ENCODE assay signal across 9 cellular contexts in genomic region chr1:202959276-202959620, GRCh38. TPM values are rescaled to one million over a fixed set of nuclear protein-coding genes. Genes with fewer than 3 reads are reported as not detected.
DNase-seq lines count a peak whose midpoint lies in the region; ATAC-seq and TF ChIP-seq lines count a peak whose summit lies in the region.
"Had no signal": no experiment of that assay in that cellular context is flagged by ENCODE, and none has a peak within 500 bp of the region (broad histone marks: within the 10 kb centered on the region; RNA-seq: fewer than 3 reads in every experiment).

No MANE protein-coding gene starts in this region.

- H3K9me3 Mint-ChIP-seq in GM23338 (no peaks in the 10 kb centered on the region), brain (no peaks in the 10 kb centered on the region), osteocyte (ENCODE audit: unreplicated experiment) (no peaks in the 10 kb centered on the region)

- peaks cover 4% of the 10 kb centered on the region; the same call in 2 of the 3 replicates for H3K36me3 Mint-ChIP-seq in GM23338 (ENCODE audit: low read depth)
- peaks cover 13% of the 10 kb centered on the region for H3K36me3 Mint-ChIP-seq in brain
- H3K36me3 Mint-ChIP-seq in osteocyte (ENCODE audit: unreplicated experiment): peaks cover 2% of the 10 kb centered on the region

- no peak overlapping the region for H3K27ac ChIP-seq in GM23338 (ENCODE audit: low read depth)

- no peaks in the 10 kb centered on the region for H3K9me2 ChIP-seq in GM23338 (ENCODE audit: insufficient read depth)

- no peaks in the 10 kb centered on the region for H3F3A ChIP-seq in GM23338 (replicated peaks; ENCODE audit: low read depth)

- DNase-seq in GM23338 (ENCODE audit: low spot score) (no peak), NCI-H1436 treated with DMSO at 0.1 percent for 48 hours (lab: John Stamatoyannopoulos, UW) (peak; percentile 20), osteocyte (ENCODE audit: extremely low spot score, unreplicated experiment) (no peak), AML-193 (lab: John Stamatoyannopoulos, UW) (no peak)
- DNase-seq: kidney; stimulated activated CD4-positive, alpha-beta T cell treated with anti-CD3 and anti-CD28 coated beads, Interleukin-4, amount 100 ng/mL, for 4 hours had no signal

- no peak for ATAC-seq in GM23338
- ATAC-seq in GM19351 (IDR thresholded peaks at IDR 0.05; ENCODE audit: unreplicated experiment): no peak
- ATAC-seq in HG02623 (IDR thresholded peaks at IDR 0.05; ENCODE audit: unreplicated experiment): no peak

- H3K27me3 ChIP-seq in GM23338 (ENCODE audit: insufficient read depth): no peaks in the 10 kb centered on the region

- H3K4me1 Mint-ChIP-seq in GM23338 (peaks cover 13% of the 10 kb centered on the region), brain (peaks cover 50% of the 10 kb centered on the region), osteocyte (ENCODE audit: unreplicated experiment) (peaks cover 22% of the 10 kb centered on the region)

- H3K4me3 ChIP-seq in GM23338: no peak overlapping the region

- TF ChIP-seq CTCF in GM23338 (conservative IDR thresholded peaks at IDR 0.05; ENCODE audit: low read depth in 2 of 2): no peak
- no peak for TF ChIP-seq CTCF in brain (conservative IDR thresholded peaks at IDR 0.05)
- TF ChIP-seq CTCF in osteocyte (IDR thresholded peaks at IDR 0.05): no peak

- H3K27me3 Mint-ChIP-seq in GM23338 (ENCODE audit: insufficient read depth, low read depth, poor library complexity) (peaks cover 7% of the 10 kb centered on the region), brain (no peaks in the 10 kb centered on the region), osteocyte (ENCODE audit: unreplicated experiment) (no peaks in the 10 kb centered on the region)

- H3K4me3 Mint-ChIP-seq in GM23338 (no peak overlapping the region), brain (peak overlapping the region; percentile 88 to 96 (median 93)), osteocyte (ENCODE audit: unreplicated experiment) (peak overlapping the region; percentile 84)

- H3K4me2 ChIP-seq in GM23338: peak overlapping the region; percentile 87

- H3K27ac Mint-ChIP-seq in GM23338 (no peak overlapping the region), brain (peak overlapping the region in 1 of 5 experiments; percentile 87), osteocyte (ENCODE audit: unreplicated experiment) (no peak overlapping the region)

- H3K4me1 ChIP-seq in GM23338 (ENCODE audit: insufficient read depth): peaks cover 5% of the 10 kb centered on the region; the same call in 1 of the 2 replicates

- H3K79me2 ChIP-seq in GM23338 (replicated peaks; ENCODE audit: insufficient read depth): peaks cover 36% of the 10 kb centered on the region

- no peak overlapping the region for H2AFZ ChIP-seq in GM23338

- peaks cover 33% of the 10 kb centered on the region for H4K20me1 ChIP-seq in GM23338 (replicated peaks; ENCODE audit: insufficient read depth)

- H3K36me3 ChIP-seq in GM23338 (ENCODE audit: insufficient read depth): peaks cover 5% of the 10 kb centered on the region; the same call in 1 of the 2 replicates

TF ChIP-seq in GM23338, 12 proteins besides CTCF, POLR2A, EP300 and RAD21 (continues in another document):
- TF ChIP-seq ETS1 (IDR thresholded peaks at IDR 0.05) (no peak), ZNF331 (CRISPR knock-in tag; IDR thresholded peaks at IDR 0.05; ENCODE audit: low read depth) (no peak), NANOG (IDR thresholded peaks at IDR 0.05; ENCODE audit: borderline replicate concordance) (no peak), POLR2AphosphoS5 (IDR thresholded peaks at IDR 0.05; ENCODE audit: low read depth) (no peak), STAT1 (IDR thresholded peaks at IDR 0.05; ENCODE audit: unreplicated experiment) (no peak), REST (IDR thresholded peaks at IDR 0.05; ENCODE audit: unreplicated experiment) (no peak)

RNA-seq across cellular contexts. Expression of gene ADIPOR1, which starts 1.1 kb away (rescaled TPM):
- total RNA-seq in GM23338 (2014; rRNA removed; shearing (Covaris generic)): 59.1 and 61.2 TPM in 2 replicates
- 45.3 and 47.2 TPM in 2 replicates for polyA plus RNA-seq in GM23338 (2016; fragmentation: Nextera tagmentation; extraction: Ambion mirVana)
- polyA plus RNA-seq in brain (ENCODE audit: insufficient read depth, low read depth, low replicate concordance): 139 TPM
- 72.3 and 77.0 TPM in 2 replicates for total RNA-seq in osteocyte

RNA-seq across cellular contexts. Expression of gene CYB5R1, which starts 7.8 kb away (rescaled TPM):
- total RNA-seq in GM23338 (2014; rRNA removed; shearing (Covaris generic)): 9.2 and 12.6 TPM in 2 replicates
- polyA plus RNA-seq in GM23338 (2016; fragmentation: Nextera tagmentation; extraction: Ambion mirVana) (9.0 and 10.5 TPM in 2 replicates), brain (ENCODE audit: insufficient read depth, low read depth, low replicate concordance) (173 TPM)
- total RNA-seq in osteocyte: 50.3 and 55.6 TPM in 2 replicates

RNA-seq across cellular contexts. Expression of gene KLHL12, which starts 32.2 kb away (rescaled TPM):
- total RNA-seq in GM23338 (2014; rRNA removed; shearing (Covaris generic)): 27.5 and 27.6 TPM in 2 replicates
- polyA plus RNA-seq in GM23338 (2016; fragmentation: Nextera tagmentation; extraction: Ambion mirVana): 14.6 and 15.5 TPM in 2 replicates
- 34.3 TPM for polyA plus RNA-seq in brain (ENCODE audit: insufficient read depth, low read depth, low replicate concordance)
- total RNA-seq in osteocyte: 24.2 and 26.2 TPM in 2 replicates

RNA-seq across cellular contexts. Expression of gene TMEM183A, which starts 47.9 kb away (rescaled TPM):
- 107 and 128 TPM in 2 replicates for total RNA-seq in GM23338 (2014; rRNA removed; shearing (Covaris generic))
- polyA plus RNA-seq in GM23338 (2016; fragmentation: Nextera tagmentation; extraction: Ambion mirVana) (54.7 and 55.1 TPM in 2 replicates), brain (ENCODE audit: insufficient read depth, low read depth, low replicate concordance) (80.2 TPM)
- 59.6 and 65.9 TPM in 2 replicates for total RNA-seq in osteocyte
